Comparison of ENCODE assay signal across 20 cellular contexts in the genomic region with DNA sequence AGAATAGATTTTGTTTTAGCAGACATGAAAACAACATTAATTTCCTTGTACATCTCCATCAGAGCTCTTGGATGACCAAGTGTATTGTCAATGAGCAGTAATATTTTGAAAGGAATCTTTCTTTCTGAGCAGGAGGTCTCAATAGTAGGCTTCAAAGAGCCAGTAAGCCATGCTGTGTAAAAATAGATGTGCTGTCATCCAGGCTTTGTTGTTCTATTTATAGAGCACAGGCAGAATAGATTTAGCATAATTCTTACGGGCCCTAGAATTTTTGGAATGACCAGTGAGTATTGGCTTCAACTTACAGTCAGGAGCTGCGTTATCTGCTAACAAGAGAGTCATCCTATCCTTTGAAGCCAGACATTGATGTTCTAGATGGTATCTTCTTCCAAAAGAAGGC. TPM values are rescaled to one million over a fixed set of nuclear protein-coding genes. Genes with fewer than 3 reads are reported as not detected.
DNase-seq lines count a peak whose midpoint lies in the region; ATAC-seq, FAIRE-seq and TF ChIP-seq lines count a peak whose summit lies in the region.
"Had no signal": no experiment of that assay in that cellular context is flagged by ENCODE, and none has a peak within 500 bp of the region (broad histone marks: within the 10 kb centered on the region; RNA-seq: fewer than 3 reads in every experiment).

No MANE protein-coding gene starts in this region.

- no peaks in the 10 kb centered on the region for H3K27me3 ChIP-seq in CD4-positive, CD25-positive, alpha-beta regulatory T cell (ENCODE audit: control insufficient read depth, insufficient read depth, low read length)
- no peaks in the 10 kb centered on the region for H3K27me3 ChIP-seq in K562 (ENCODE audit: control insufficient read depth in 2 of 2, insufficient read depth in 2 of 2, low read length in 2 of 2)
- no peaks in the 10 kb centered on the region for H3K27me3 ChIP-seq in parathyroid adenoma (ENCODE audit: control insufficient read depth, insufficient read depth, low read length)
- H3K27me3 ChIP-seq in hepatocyte: no peaks in the 10 kb centered on the region
- no peaks in the 10 kb centered on the region for H3K27me3 ChIP-seq in tibial artery
- H3K27me3 ChIP-seq: BLaER1 treated with 17β-estradiol and CSF1 and Interleukin-3, amounts not matched to agents 10 nM and 100 nM had no signal

- POLR2A ChIA-PET in K562 (lab: Yijun Ruan, JAX): interaction anchor here (0.6 to 1.4 kb wide), 3 partner anchors 14 to 23 kb away, joined by 3 to 5 read pairs (median 3); no protein-coding TSS in a partner anchor

- H3K9me3 Mint-ChIP-seq in CD4-positive, CD25-positive, alpha-beta regulatory T cell: peaks cover 0 to 13% (median 2%) of the 10 kb centered on the region in 7 donors

- H3K27me3 Mint-ChIP-seq in CD4-positive, CD25-positive, alpha-beta regulatory T cell: no peaks in the 10 kb centered on the region

- no peak for TF ChIP-seq EP300 in K562 (IDR thresholded peaks at IDR 0.05; ENCODE audit: low read length)

- no peak overlapping the region for H3K4me3 Mint-ChIP-seq in CD4-positive, CD25-positive, alpha-beta regulatory T cell

- H3K4me2 ChIP-seq in K562 (ENCODE audit: insufficient read depth, low read length) (no peak overlapping the region), parathyroid adenoma (ENCODE audit: low read length) (peak overlapping the region; percentile 26), hepatocyte (no peak overlapping the region)
- H3K4me2 ChIP-seq: BLaER1 treated with 17β-estradiol and CSF1 and Interleukin-3, amounts not matched to agents 10 nM and 100 nM had no signal

- no peak for TF ChIP-seq CTCF in K562 (IDR thresholded peaks at IDR 0.05 in 2 of 3, conservative IDR thresholded peaks at IDR 0.05 in 1 of 3; ENCODE audit: insufficient read depth in 2 of 3, low read depth in 1 of 3, low read length in 3 of 3)
- TF ChIP-seq CTCF in parathyroid adenoma (IDR thresholded peaks at IDR 0.05): no peak
- TF ChIP-seq CTCF in hepatocyte (IDR thresholded peaks at IDR 0.05; ENCODE audit: poor library complexity): no peak
- no peak for TF ChIP-seq CTCF in tibial artery (IDR thresholded peaks at IDR 0.05)

- DNase-seq in CD4-positive, CD25-positive, alpha-beta regulatory T cell: no peak
- DNase-seq in K562 (ENCODE audit: extremely low read depth in 1 of 4, low spot score in 3 of 4) (no peak), left cardiac atrium (no peak), hepatocyte (ENCODE audit: low spot score) (no peak), retina (no peak), tibial artery (no peak)
- DNase-seq: GOT3, KG1, NCI-H1436, NCI-H2029, NCI-H2171 treated with DMSO at 0.1 percent for 48 hours, NCI-H446 treated with DMSO at 0.1 percent for 48 hours, NCI-H774, PC-3 had no signal

- H3K79me2 ChIP-seq in K562 (ENCODE audit: control insufficient read depth, insufficient read depth, low read length) (peaks cover 56% of the 10 kb centered on the region), parathyroid adenoma (peaks cover 1% of the 10 kb centered on the region), hepatocyte (peaks cover 18% of the 10 kb centered on the region)

- H3K27ac Mint-ChIP-seq in CD4-positive, CD25-positive, alpha-beta regulatory T cell: peak overlapping the region in 2 of 3 donors; percentile 20 to 32

- peaks cover 60% of the 10 kb centered on the region for H3K36me3 Mint-ChIP-seq in CD4-positive, CD25-positive, alpha-beta regulatory T cell

- peaks cover 6 to 19% (median 12%) of the 10 kb centered on the region in 4 donors for H3K4me1 Mint-ChIP-seq in CD4-positive, CD25-positive, alpha-beta regulatory T cell

- 32% methylated on average over 2 of the region's 2 CpGs for WGBS in K562 (ENCODE audit: insufficient coverage, low coverage, missing lambda C conversion rate)
- 72% methylated on average over 2 of the region's 2 CpGs for WGBS in hepatocyte (ENCODE audit: low lambda C conversion rate, missing lambda C conversion rate)

- no peak overlapping the region for H3K27ac ChIP-seq in CD4-positive, CD25-positive, alpha-beta regulatory T cell (ENCODE audit: insufficient read depth, low read length, poor library complexity, severe bottlenecking)
- H3K27ac ChIP-seq in K562 (ENCODE audit: extremely low read depth, low read depth, low read length) (no peak overlapping the region), parathyroid adenoma (peak overlapping the region; percentile 17), hepatocyte (no peak overlapping the region), tibial artery (peak overlapping the region in 1 of 2 donors; percentile 25)
- H3K27ac ChIP-seq: BLaER1 treated with 17β-estradiol and CSF1 and Interleukin-3, amounts not matched to agents 10 nM and 100 nM; RWPE1 had no signal

- in situ Hi-C loops in K562 (cut with MboI): loop anchor here (25.0 kb wide), 1 partner anchor 111 kb away; no protein-coding TSS in a partner anchor

- no peak for TF ChIP-seq RAD21 in K562 (CRISPR knock-in tag; conservative IDR thresholded peaks at IDR 0.05 in 1 of 2, IDR thresholded peaks at IDR 0.05 in 1 of 2)

- no peak for FAIRE-seq in K562 (lab: Jason Lieb, UNC)
- FAIRE-seq: A204.1, GM12892 had no signal

- no peaks in the 10 kb centered on the region for H3K9me3 ChIP-seq in CD4-positive, CD25-positive, alpha-beta regulatory T cell (ENCODE audit: control insufficient read depth in 2 of 2, low read length in 2 of 2)
- H3K9me3 ChIP-seq in K562 (replicated peaks; ENCODE audit: control insufficient read depth, insufficient read depth, low read depth, low read length) (no peaks in the 10 kb centered on the region), parathyroid adenoma (ENCODE audit: control insufficient read depth, low read length) (no peaks in the 10 kb centered on the region), hepatocyte (ENCODE audit: low read depth) (no peaks in the 10 kb centered on the region), tibial artery (no peaks in the 10 kb centered on the region)

- no peak for ATAC-seq in CD4-positive, CD25-positive, alpha-beta regulatory T cell (ENCODE audit: low read depth in 2 of 2)
- ATAC-seq in K562 (no peak; the same call in 2 of the 3 replicates), left cardiac atrium (peak; percentile 53 to 60), GM18861 (IDR thresholded peaks at IDR 0.05; ENCODE audit: unreplicated experiment) (no peak)
- ATAC-seq: PC-3 had no signal

- H2AFZ ChIP-seq in K562 (ENCODE audit: low read depth, low read length) (no peak overlapping the region), parathyroid adenoma (no peak overlapping the region), hepatocyte (no peak overlapping the region)

- no peaks in the 10 kb centered on the region for H3K4me1 ChIP-seq in CD4-positive, CD25-positive, alpha-beta regulatory T cell (ENCODE audit: control insufficient read depth, insufficient read depth, low read length, poor library complexity, severe bottlenecking)
- H3K4me1 ChIP-seq in K562 (replicated peaks in 1 of 2; ENCODE audit: control insufficient read depth in 2 of 2, insufficient read depth in 2 of 2, low read length in 2 of 2): no peaks in the 10 kb centered on the region; a peak in 1 of 5 replicates
- H3K4me1 ChIP-seq in parathyroid adenoma: peaks cover 9% of the 10 kb centered on the region
- no peaks in the 10 kb centered on the region for H3K4me1 ChIP-seq in hepatocyte (ENCODE audit: insufficient read depth)
- peaks cover 0 to 13% (median 5%) of the 10 kb centered on the region in 4 donors for H3K4me1 ChIP-seq in tibial artery
- H3K4me1 ChIP-seq: BLaER1 treated with 17β-estradiol and CSF1 and Interleukin-3, amounts not matched to agents 10 nM and 100 nM had no signal

- H3K9ac ChIP-seq in K562 (ENCODE audit: insufficient read depth in 1 of 2, low read depth in 2 of 2, low read length in 2 of 2) (no peak overlapping the region), parathyroid adenoma (no peak overlapping the region)
- H3K9ac ChIP-seq: BLaER1 treated with 17β-estradiol and CSF1 and Interleukin-3, amounts not matched to agents 10 nM and 100 nM had no signal

- no peaks in the 10 kb centered on the region for H3K9me2 ChIP-seq in hepatocyte (replicated peaks; ENCODE audit: insufficient read depth)

- no peak for TF ChIP-seq POLR2A in K562 (conservative IDR thresholded peaks at IDR 0.05)

- no TSS peak for BruUV-seq in K562 (replicated peaks; lab: Mats Ljungman, UMichigan)

- no peaks in the 10 kb centered on the region for H3K9me1 ChIP-seq in K562 (ENCODE audit: control insufficient read depth, insufficient read depth, low read length)

- peaks cover 23% of the 10 kb centered on the region for H3K36me3 ChIP-seq in CD4-positive, CD25-positive, alpha-beta regulatory T cell (ENCODE audit: control insufficient read depth, insufficient read depth, low read length)
- H3K36me3 ChIP-seq in K562 (ENCODE audit: control insufficient read depth, insufficient read depth, low read length) (peaks cover 59% of the 10 kb centered on the region), parathyroid adenoma (ENCODE audit: control insufficient read depth, insufficient read depth, low read length) (peaks cover 2% of the 10 kb centered on the region), hepatocyte (replicated peaks; ENCODE audit: insufficient read depth, low read depth) (peaks cover 6% of the 10 kb centered on the region), tibial artery (peaks cover 9 to 36% (median 30%) of the 10 kb centered on the region in 3 donors)

- H3K4me3 ChIP-seq in CD4-positive, CD25-positive, alpha-beta regulatory T cell (ENCODE audit: low read depth, low read length): no peak overlapping the region
- H3K4me3 ChIP-seq in K562: no peak overlapping the region
- no peak overlapping the region for H3K4me3 ChIP-seq in parathyroid adenoma (ENCODE audit: low read depth, low read length)
- no peak overlapping the region for H3K4me3 ChIP-seq in hepatocyte
- H3K4me3 ChIP-seq in tibial artery: no peak overlapping the region
- H3K4me3 ChIP-seq: BLaER1 treated with 17β-estradiol and CSF1 and Interleukin-3, amounts not matched to agents 10 nM and 100 nM had no signal

- CTCF ChIA-PET in K562 (lab: Yijun Ruan, JAX; ENCODE audit: low intra/inter-chr PET ratio): no interaction called here

- intact Hi-C loops in K562 (cut with micrococcal nuclease) (no loop called here), left cardiac atrium (cut with DNase I) (no loop called here), tibial artery (cut with DNase I; ENCODE audit: low total_unique reads) (no loop called here)

- H4K20me1 ChIP-seq in K562 (replicated peaks; ENCODE audit: control insufficient read depth, insufficient read depth, low read length) (no peaks in the 10 kb centered on the region), hepatocyte (ENCODE audit: insufficient read depth, poor library complexity, severe bottlenecking) (peaks cover 3% of the 10 kb centered on the region)
- H4K20me1 ChIP-seq: BLaER1 treated with 17β-estradiol and CSF1 and Interleukin-3, amounts not matched to agents 10 nM and 100 nM had no signal

RNA-seq across cellular contexts. Expression of a gene that starts 19.0 kb away (rescaled TPM):
- total RNA-seq in CD4-positive, CD25-positive, alpha-beta regulatory T cell: 2.8 TPM
- 10 to 100 TPM; 10.4 to 13.5 (median 10.9) TPM for polyA plus RNA-seq in CD4-positive, CD25-positive, alpha-beta regulatory T cell
- 12.4 and 26.5 TPM in 2 replicates for total RNA-seq in K562 (2011; cell fraction: chromatin; rRNA removed; ENCODE audit: low replicate concordance)
- total RNA-seq in K562 (2011; cell fraction: nucleolus; rRNA removed): 26.6 and 27.0 TPM in 2 replicates
- 24.2 and 28.8 TPM in 2 replicates for total RNA-seq in K562 (2011; cell fraction: nucleoplasm; rRNA removed)
- total RNA-seq in K562 (2014; rRNA removed) (27.2 and 29.5 TPM in 2 replicates), K562 (2014; rRNA removed; fragmentation: Illumina TruSeq; extraction: Trizol) (33.9 and 39.9 TPM in 2 replicates), K562 (2015; rRNA removed; fragmentation: Illumina TruSeq; extraction: Trizol) (23.1 and 23.3 TPM in 2 replicates), K562 (2021) (41.4 and 44.5 TPM in 2 replicates), left cardiac atrium (1 to 10 TPM; 6.5 to 8.0 TPM), hepatocyte (52.3 and 56.1 TPM in 2 replicates)
- polyA plus RNA-seq in K562 (2011; rRNA removed) (8.5 and 12.6 TPM in 2 replicates), K562 (2014; fragmentation: Illumina TruSeq; extraction: Trizol) (35.4 and 36.2 TPM in 2 replicates), K562 (2014; fragmentation: Nextera tagmentation; extraction: Ambion mirVana) (10 to 100 TPM; 11.5 to 12.0 TPM), K562 (2014; rRNA removed) (22.7 and 27.1 TPM in 2 replicates), hepatocyte (38.7 and 46.0 TPM in 2 replicates)
- polyA plus RNA-seq in K562 (2011; cell fraction: cytosol; rRNA removed): 3.6 and 13.7 TPM in 2 replicates
- 3.9 and 7.8 TPM in 2 replicates for polyA plus RNA-seq in K562 (2011; cell fraction: nucleus; rRNA removed)
- polyA plus RNA-seq in K562 (2012): 29.9 and 32.9 TPM in 2 replicates
- polyA minus RNA-seq in K562 (2011; rRNA and poly(A)+ RNA removed): 7.9 and 10.2 TPM in 2 replicates
- polyA minus RNA-seq in K562 (2011; cell fraction: cytosol; rRNA and poly(A)+ RNA removed): 6.0 and 8.0 TPM in 2 replicates
- 11.7 and 14.5 TPM in 2 replicates for polyA minus RNA-seq in K562 (2011; cell fraction: nucleus; rRNA and poly(A)+ RNA removed)

Comparison
In these comparisons a context has a peak if more than half of its experiments do, and no peak if none do; other contexts are left out.
1. ATAC-seq: peak in left cardiac atrium (2 of 2); none in CD4-positive, CD25-positive, alpha-beta regulatory T cell (0 of 2), K562 (single experiment) and GM18861 (single experiment).